In genomic region chr17:60542066-60542465, GRCh38 we compare ENCODE assay signal across 19 cellular contexts. TPM values are rescaled to one million over a fixed set of nuclear protein-coding genes. Genes with fewer than 3 reads are reported as not detected.
DNase-seq lines count a peak whose midpoint lies in the region; ATAC-seq, FAIRE-seq and TF ChIP-seq lines count a peak whose summit lies in the region.
"Had no signal": no experiment of that assay in that cellular context is flagged by ENCODE, and none has a peak within 500 bp of the region (broad histone marks: within the 10 kb centered on the region; RNA-seq: fewer than 3 reads in every experiment).

No MANE protein-coding gene starts in this region.

- no peaks in the 10 kb centered on the region for H3K27me3 Mint-ChIP-seq in activated CD4-positive, alpha-beta memory T cell treated with anti-CD3 and anti-CD28 coated beads, Interleukin-2, amount 10 ng/mL, durations not matched to agents 7 days and 5 days
- H3K27me3 Mint-ChIP-seq: CD8-positive, alpha-beta memory T cell had no signal

- H2AFZ ChIP-seq in PC-3 (ENCODE audit: low read length), result no peak overlapping the region
- H2AFZ ChIP-seq: GM23248 had no signal

- no peak overlapping the region for H3K9ac ChIP-seq in PC-3 (ENCODE audit: low read length)
- H3K9ac ChIP-seq: BLaER1, GM23248 had no signal

- no peaks in the 10 kb centered on the region for H3K36me3 ChIP-seq in PC-3 (ENCODE audit: low read depth, low read length)
- H3K36me3 ChIP-seq in bronchial epithelial cell (ENCODE audit: control insufficient read depth, insufficient read depth, low read length), result no peaks in the 10 kb centered on the region
- no peaks in the 10 kb centered on the region for H3K36me3 ChIP-seq in suprapubic skin
- H3K36me3 ChIP-seq: BLaER1 had no signal

- no peak for TF ChIP-seq EP300 in suprapubic skin (IDR thresholded peaks at IDR 0.05)

- H3K4me1 Mint-ChIP-seq in activated CD4-positive, alpha-beta memory T cell treated with anti-CD3 and anti-CD28 coated beads, Interleukin-2, amount 10 ng/mL, durations not matched to agents 7 days and 5 days, result no peaks in the 10 kb centered on the region
- H3K4me1 Mint-ChIP-seq: CD8-positive, alpha-beta memory T cell had no signal

- H3K79me2 ChIP-seq in PC-3 (ENCODE audit: low read length), result no peaks in the 10 kb centered on the region

- no peak overlapping the region for H3K4me3 ChIP-seq in PC-3 (ENCODE audit: low read length)
- H3K4me3 ChIP-seq in bronchial epithelial cell (ENCODE audit: low read depth, low read length), result no peak overlapping the region
- H3K4me3 ChIP-seq in suprapubic skin, result no peak overlapping the region
- H3K4me3 ChIP-seq: BLaER1, GM12878, GM23248 had no signal

- H3K36me3 Mint-ChIP-seq in activated CD4-positive, alpha-beta memory T cell treated with anti-CD3 and anti-CD28 coated beads, Interleukin-2, amount 10 ng/mL, durations not matched to agents 7 days and 5 days (ENCODE audit: low read depth), result no peaks in the 10 kb centered on the region

- H3K27me3 ChIP-seq in PC-3 (ENCODE audit: low read length) (no peaks in the 10 kb centered on the region), bronchial epithelial cell (ENCODE audit: control insufficient read depth, insufficient read depth, low read length) (no peaks in the 10 kb centered on the region), foreskin keratinocyte (no peaks in the 10 kb centered on the region), suprapubic skin (no peaks in the 10 kb centered on the region)
- H3K27me3 ChIP-seq: BLaER1 had no signal

- H3F3A ChIP-seq in PC-3 (ENCODE audit: low read length, unreplicated experiment), result no peaks in the 10 kb centered on the region

- H3K9me3 ChIP-seq in PC-3 (ENCODE audit: low read length), result no peaks in the 10 kb centered on the region
- H3K9me3 ChIP-seq in suprapubic skin, result no peaks in the 10 kb centered on the region
- H3K9me3 ChIP-seq: BLaER1, Caco-2 had no signal

- FAIRE-seq in bronchial epithelial cell (lab: Jason Lieb, UNC), result no peak
- FAIRE-seq: GM12878, GM18507, H54, HepG2, HTR-8/SVneo had no signal

- H3K4me3 Mint-ChIP-seq in activated CD4-positive, alpha-beta memory T cell treated with anti-CD3 and anti-CD28 coated beads, Interleukin-2, amount 10 ng/mL, durations not matched to agents 7 days and 5 days, result no peak overlapping the region
- H3K4me3 Mint-ChIP-seq: CD8-positive, alpha-beta memory T cell had no signal

- no peaks in the 10 kb centered on the region for H3K9me3 Mint-ChIP-seq in activated CD4-positive, alpha-beta memory T cell treated with anti-CD3 and anti-CD28 coated beads, Interleukin-2, amount 10 ng/mL, durations not matched to agents 7 days and 5 days
- H3K9me3 Mint-ChIP-seq: CD8-positive, alpha-beta memory T cell had no signal

- POLR2A ChIA-PET in PC-3 (lab: Charles Lee; ENCODE audit: unreplicated experiment), result no interaction called here
- POLR2A ChIA-PET in activated CD4-positive, alpha-beta memory T cell treated with anti-CD3 and anti-CD28 coated beads, Interleukin-2, amount 10 ng/mL, durations not matched to agents 7 days and 5 days (lab: Charles Lee), result no interaction called here

- H3K4me1 ChIP-seq in PC-3 (ENCODE audit: insufficient read depth, low read length) (no peaks in the 10 kb centered on the region), foreskin keratinocyte (no peaks in the 10 kb centered on the region), suprapubic skin (no peaks in the 10 kb centered on the region)
- H3K4me1 ChIP-seq: BLaER1, Caco-2 had no signal

- BruUV-seq in PC-3 (replicated peaks; lab: Mats Ljungman, UMichigan), result no TSS peak

- H3K27ac ChIP-seq in PC-3 (ENCODE audit: low read length) (no peak overlapping the region), foreskin keratinocyte (no peak overlapping the region), suprapubic skin (no peak overlapping the region)
- H3K27ac ChIP-seq: 22Rv1, BLaER1, GM23248 had no signal

- no peak for TF ChIP-seq POLR2A in suprapubic skin (IDR thresholded peaks at IDR 0.05)

- H3K27ac Mint-ChIP-seq in activated CD4-positive, alpha-beta memory T cell treated with anti-CD3 and anti-CD28 coated beads, Interleukin-2, amount 10 ng/mL, durations not matched to agents 7 days and 5 days, result no peak overlapping the region
- H3K27ac Mint-ChIP-seq: CD8-positive, alpha-beta memory T cell had no signal

- ATAC-seq in PC-3 (peak; percentile 90), foreskin keratinocyte (peak; percentile 78), HG03025 (IDR thresholded peaks at IDR 0.05; ENCODE audit: low FRiP score, unreplicated experiment) (no peak)
- ATAC-seq: GM12878, HepG2 had no signal

- DNase-seq in EH (ENCODE audit: low read depth) (peak; percentile 11), PC-3 (peak; percentile 25), bronchial epithelial cell (ENCODE audit: low read depth) (peak; percentile 62), foreskin keratinocyte (peak in 1 of 2 donors; percentile 64), suprapubic skin (ENCODE audit: low spot score in 2 of 2) (no peak)
- no peak for DNase-seq in activated CD4-positive, alpha-beta memory T cell treated with anti-CD3 and anti-CD28 coated beads, Interleukin-2, amount 10 ng/mL, durations not matched to agents 7 days and 5 days
- DNase-seq: AML-193; Caco-2; CD8-positive, alpha-beta memory T cell; DND-41; GM23248 had no signal

- TF ChIP-seq CTCF in PC-3 (conservative IDR thresholded peaks at IDR 0.05; ENCODE audit: low read depth, low read length), result no peak
- TF ChIP-seq CTCF in bronchial epithelial cell (IDR thresholded peaks at IDR 0.05; ENCODE audit: insufficient read depth, low read length, severe bottlenecking), result no peak
- no peak for TF ChIP-seq CTCF in foreskin keratinocyte (conservative IDR thresholded peaks at IDR 0.05)
- no peak for TF ChIP-seq CTCF in suprapubic skin (IDR thresholded peaks at IDR 0.05)

- H4K20me1 ChIP-seq in PC-3 (ENCODE audit: low read length), result no peaks in the 10 kb centered on the region
- H4K20me1 ChIP-seq: BLaER1 had no signal

- intact Hi-C loops in PC-3 (cut with micrococcal nuclease), result no loop called here

- WGBS in suprapubic skin, result 91% methylated on average over 4 of the region's 4 CpGs

- CTCF ChIA-PET in PC-3 (lab: Charles Lee), result no interaction called here
- CTCF ChIA-PET in activated CD4-positive, alpha-beta memory T cell treated with anti-CD3 and anti-CD28 coated beads, Interleukin-2, amount 10 ng/mL, durations not matched to agents 7 days and 5 days (lab: Charles Lee), result no interaction called here

- H3K9me2 ChIP-seq in PC-3 (replicated peaks; ENCODE audit: low read length), result no peaks in the 10 kb centered on the region

- H3K4me2 ChIP-seq in PC-3 (ENCODE audit: low read length), result no peak overlapping the region
- H3K4me2 ChIP-seq: BLaER1 had no signal

RNA-seq across cellular contexts. Expression of gene APPBP2, which starts 16.0 kb away (rescaled TPM):
- total RNA-seq in PC-3 (2014; rRNA removed), result 17.1 and 21.4 TPM in 2 replicates
- 15.5 and 17.3 TPM in 2 replicates for total RNA-seq in bronchial epithelial cell
- 16.9 and 17.3 TPM in 2 replicates for total RNA-seq in foreskin keratinocyte
- polyA plus RNA-seq in foreskin keratinocyte, result 3.8 and 4.0 TPM in 2 replicates
- 10 to 100 TPM; 34.9 to 36.0 TPM for total RNA-seq in activated CD4-positive, alpha-beta memory T cell treated with anti-CD3 and anti-CD28 coated beads, Interleukin-2, amount 10 ng/mL, durations not matched to agents 7 days and 5 days
- total RNA-seq in suprapubic skin, result 10 to 100 TPM; 15.4 to 26.3 (median 17.8) TPM

RNA-seq across cellular contexts. Expression of gene PPM1D, which starts 57.9 kb away (rescaled TPM):
- 8.2 and 8.4 TPM in 2 replicates for total RNA-seq in PC-3 (2014; rRNA removed)
- 3.2 and 3.8 TPM in 2 replicates for total RNA-seq in bronchial epithelial cell
- total RNA-seq in foreskin keratinocyte, result 5.0 and 5.2 TPM in 2 replicates
- 2.1 and 2.4 TPM in 2 replicates for polyA plus RNA-seq in foreskin keratinocyte
- total RNA-seq in activated CD4-positive, alpha-beta memory T cell treated with anti-CD3 and anti-CD28 coated beads, Interleukin-2, amount 10 ng/mL, durations not matched to agents 7 days and 5 days, result 10 to 100 TPM; 17.8 to 18.8 TPM
- 10 to 100 TPM in 3 of 4 donors, 1 to 10 TPM in 1; 7.0 to 13.0 (median 11.9) TPM for total RNA-seq in suprapubic skin

Comparison
In these comparisons a context has a peak if more than half of its experiments do, and no peak if none do; other contexts are left out.
1. DNase-seq: peak in EH (single experiment), PC-3 (single experiment) and bronchial epithelial cell (single experiment); none in activated CD4-positive, alpha-beta memory T cell treated with anti-CD3 and anti-CD28 coated beads, Interleukin-2, amount 10 ng/mL, durations not matched to agents 7 days and 5 days (single experiment) and suprapubic skin (0 of 2).